Comparison of ENCODE assay signal across 8 cellular contexts in the genomic region with DNA sequence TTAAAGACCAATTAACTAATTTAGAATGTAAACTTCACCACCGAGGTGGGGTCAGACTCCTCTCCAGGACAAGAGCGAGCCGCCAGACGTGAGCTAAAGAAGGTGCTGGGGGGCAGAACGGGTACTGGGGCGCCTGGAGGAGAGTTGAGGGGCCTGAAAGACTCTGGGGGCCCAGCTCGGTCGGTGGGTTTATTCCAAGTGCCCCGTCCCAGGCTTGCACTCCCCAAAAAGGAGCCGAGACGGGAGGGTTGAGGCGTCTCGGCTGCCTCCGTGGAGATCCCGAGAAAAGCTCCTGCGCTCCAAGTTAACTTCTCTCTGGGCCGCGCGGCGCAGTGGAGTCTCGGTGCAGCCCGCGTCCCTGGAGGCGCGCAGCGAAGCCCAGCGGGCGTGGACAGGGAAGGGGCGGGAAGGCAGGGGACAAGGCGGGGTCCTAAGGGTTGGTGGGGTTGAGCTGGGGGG.
DNase-seq lines count a peak whose midpoint lies in the region; ATAC-seq, FAIRE-seq and TF ChIP-seq lines count a peak whose summit lies in the region.

No MANE protein-coding gene starts in this region.

- H3K9ac ChIP-seq in colonic mucosa (ENCODE audit: low read depth in 2 of 2, low read length in 2 of 2) (no peak overlapping the region), HepG2 (ENCODE audit: insufficient read depth, low read depth, low read length) (no peak overlapping the region)

- CTCF ChIA-PET in HepG2 (lab: Yijun Ruan, JAX; ENCODE audit: low intra/inter-chr PET ratio, low total read pairs), result no interaction called here

- BruUV-seq in HepG2 (replicated peaks; lab: Mats Ljungman, UMichigan), result no TSS peak

- no peaks in the 10 kb centered on the region for H3K36me3 Mint-ChIP-seq in activated T-cell treated with anti-CD3 and anti-CD28 coated beads, Interleukin-2, amount 50 U/mL, for 24 hours (ENCODE audit: low read depth)

- no peaks in the 10 kb centered on the region for H3K9me3 ChIP-seq in colonic mucosa
- H3K9me3 ChIP-seq in HepG2 (ENCODE audit: low read length), result no peaks in the 10 kb centered on the region
- H3K9me3 ChIP-seq in transverse colon, result no peaks in the 10 kb centered on the region

- intact Hi-C loops in colonic mucosa (cut with DNase I) (no loop called here), HepG2 (cut with micrococcal nuclease; ENCODE audit: unreplicated experiment) (no loop called here), transverse colon (cut with DNase I; ENCODE audit: low total_unique reads) (no loop called here)

- peak; percentile 30 for DNase-seq in activated T-cell treated with anti-CD3 and anti-CD28 coated beads, Interleukin-2, amount 50 U/mL, for 24 hours
- DNase-seq in activated T-cell treated with anti-CD3 and anti-CD28 coated beads for 4 hours (no peak), colonic mucosa (peak; percentile 19), HepG2 (ENCODE audit: low spot score) (no peak), transverse colon (peak; percentile 19), T1000 (lab: John Stamatoyannopoulos, UW) (no peak), H54 (ENCODE audit: insufficient read length, low spot score) (no peak)

- no peaks in the 10 kb centered on the region for H4K20me1 ChIP-seq in HepG2 (ENCODE audit: insufficient read depth, low read length)

- H3K9me3 Mint-ChIP-seq in activated T-cell treated with anti-CD3 and anti-CD28 coated beads, Interleukin-2, amount 50 U/mL, for 24 hours, result no peaks in the 10 kb centered on the region

- TF ChIP-seq RAD21 in HepG2 (CRISPR knock-in tag; IDR thresholded peaks at IDR 0.05), result no peak

- no peak for TF ChIP-seq CTCF in colonic mucosa (IDR thresholded peaks at IDR 0.05)
- no peak for TF ChIP-seq CTCF in HepG2 (CRISPR knock-in tag; IDR thresholded peaks at IDR 0.05)
- no peak for TF ChIP-seq CTCF in transverse colon (IDR thresholded peaks at IDR 0.05)

- TF ChIP-seq POLR2A in HepG2 (IDR thresholded peaks at IDR 0.05; ENCODE audit: insufficient read depth in 1 of 2, low read depth in 2 of 2, low read length in 2 of 2) (no peak), transverse colon (IDR thresholded peaks at IDR 0.05) (no peak), H54 (IDR thresholded peaks at IDR 0.05; ENCODE audit: low read depth, low read length) (no peak)

- no peaks in the 10 kb centered on the region for H3K27me3 ChIP-seq in colonic mucosa
- H3K27me3 ChIP-seq in HepG2 (ENCODE audit: control insufficient read depth in 1 of 2, insufficient read depth in 2 of 2, low read length in 2 of 2), result peaks cover 0 to 3% of the 10 kb centered on the region in 2 experiments; a peak in 2 of 5 replicates
- H3K27me3 ChIP-seq in transverse colon, result peaks cover 24% of the 10 kb centered on the region

- H3K36me3 ChIP-seq in colonic mucosa, result no peaks in the 10 kb centered on the region
- no peaks in the 10 kb centered on the region for H3K36me3 ChIP-seq in HepG2 (replicated peaks in 1 of 2; ENCODE audit: control insufficient read depth in 1 of 2, insufficient read depth in 2 of 2, low read length in 2 of 2)
- H3K36me3 ChIP-seq in transverse colon, result no peaks in the 10 kb centered on the region

- peaks cover 11% of the 10 kb centered on the region for H3K4me1 Mint-ChIP-seq in activated T-cell treated with anti-CD3 and anti-CD28 coated beads, Interleukin-2, amount 50 U/mL, for 24 hours (ENCODE audit: low read depth)

- H3K27ac Mint-ChIP-seq in activated T-cell treated with anti-CD3 and anti-CD28 coated beads, Interleukin-2, amount 50 U/mL, for 24 hours, result no peak overlapping the region

- H3K4me3 ChIP-seq in colonic mucosa, result peak overlapping the region; percentile 42
- no peak overlapping the region for H3K4me3 ChIP-seq in HepG2 (replicated peaks in 1 of 3; ENCODE audit: insufficient read depth in 1 of 3, low read depth in 2 of 3, low read length in 3 of 3)
- peak overlapping the region; percentile 27 to 67 (median 42) for H3K4me3 ChIP-seq in transverse colon

- peak; percentile 56 for ATAC-seq in HepG2
- no peak for ATAC-seq in HG03039 (IDR thresholded peaks at IDR 0.05; ENCODE audit: unreplicated experiment)

- H3K4me1 ChIP-seq in colonic mucosa (no peaks in the 10 kb centered on the region), HepG2 (ENCODE audit: insufficient read depth, low read length) (no peaks in the 10 kb centered on the region), transverse colon (peaks cover 0 to 16% (median 11%) of the 10 kb centered on the region in 4 donors)

- H3K79me2 ChIP-seq in HepG2 (ENCODE audit: insufficient read depth, low read length), result no peaks in the 10 kb centered on the region

- H3K27ac ChIP-seq in colonic mucosa, result no peak overlapping the region
- no peak overlapping the region for H3K27ac ChIP-seq in HepG2 (ENCODE audit: extremely low read length, insufficient read depth, low read length)
- H3K27ac ChIP-seq in transverse colon, result peak overlapping the region in 1 of 4 donors; percentile 40

- H2AFZ ChIP-seq in HepG2 (ENCODE audit: low read length), result no peak overlapping the region

- H3K4me2 ChIP-seq in HepG2 (ENCODE audit: low read depth, low read length), result peak overlapping the region; percentile 32; the same call in 1 of the 2 replicates

- FAIRE-seq in HepG2 (lab: Jason Lieb, UNC) (no peak), H54 (lab: Jason Lieb, UNC) (no peak)

- peaks cover 43% of the 10 kb centered on the region for H3K27me3 Mint-ChIP-seq in activated T-cell treated with anti-CD3 and anti-CD28 coated beads, Interleukin-2, amount 50 U/mL, for 24 hours

- in situ Hi-C loops in HepG2 (cut with HindIII; ENCODE audit: extremely low pct_ligation_motif_present, low pct_unique_long_range_greater_than_20kb), result no loop called here
- in situ Hi-C loops in transverse colon (cut with MboI; ENCODE audit: low pct_ligation_motif_present in 1 of 4, low pct_unique_long_range_greater_than_20kb in 1 of 4, low sequenced_read_pairs in 3 of 4), result no loop called here

- peak overlapping the region; percentile 64 for H3K4me3 Mint-ChIP-seq in activated T-cell treated with anti-CD3 and anti-CD28 coated beads, Interleukin-2, amount 50 U/mL, for 24 hours

- WGBS in HepG2 (ENCODE audit: low lambda C conversion rate), result 7% methylated on average over 26 of the region's 30 CpGs
- WGBS in transverse colon (ENCODE audit: low coverage in 1 of 2), 2 donors, result 4% methylated on average over 11 of the region's 30 CpGs; no CpG with 5 or more reads in 1 of the 2 donors

- TF ChIP-seq EP300 in HepG2 (IDR thresholded peaks at IDR 0.05; ENCODE audit: low read depth in 2 of 2, low read length in 2 of 2) (no peak), HepG2 (CRISPR knock-in tag; IDR thresholded peaks at IDR 0.05; ENCODE audit: borderline replicate concordance) (no peak), transverse colon (IDR thresholded peaks at IDR 0.05; ENCODE audit: low read depth) (no peak)

- POLR2A ChIA-PET in HepG2 (lab: Yijun Ruan, JAX), result no interaction called here

TF ChIP-seq in HepG2, 621 proteins besides CTCF, POLR2A, EP300 and RAD21 (continues in another document):
- TF ChIP-seq MYNN (CRISPR knock-in tag; IDR thresholded peaks at IDR 0.05; ENCODE audit: low read depth) (no peak), SMC3 (IDR thresholded peaks at IDR 0.05; ENCODE audit: low read length) (no peak), ZNF383 (CRISPR knock-in tag; IDR thresholded peaks at IDR 0.05; ENCODE audit: borderline replicate concordance) (no peak), KAT7 (CRISPR knock-in tag; IDR thresholded peaks at IDR 0.05; ENCODE audit: borderline replicate concordance) (no peak), ZNF205 (CRISPR knock-in tag; IDR thresholded peaks at IDR 0.05) (no peak), ZNF3 (CRISPR knock-in tag; IDR thresholded peaks at IDR 0.05) (no peak)
- TF ChIP-seq, protein P1, sequence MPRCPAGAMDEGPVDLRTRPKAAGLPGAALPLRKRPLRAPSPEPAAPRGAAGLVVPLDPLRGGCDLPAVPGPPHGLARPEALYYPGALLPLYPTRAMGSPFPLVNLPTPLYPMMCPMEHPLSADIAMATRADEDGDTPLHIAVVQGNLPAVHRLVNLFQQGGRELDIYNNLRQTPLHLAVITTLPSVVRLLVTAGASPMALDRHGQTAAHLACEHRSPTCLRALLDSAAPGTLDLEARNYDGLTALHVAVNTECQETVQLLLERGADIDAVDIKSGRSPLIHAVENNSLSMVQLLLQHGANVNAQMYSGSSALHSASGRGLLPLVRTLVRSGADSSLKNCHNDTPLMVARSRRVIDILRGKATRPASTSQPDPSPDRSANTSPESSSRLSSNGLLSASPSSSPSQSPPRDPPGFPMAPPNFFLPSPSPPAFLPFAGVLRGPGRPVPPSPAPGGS (CRISPR knock-in tag; IDR thresholded peaks at IDR 0.05), result no peak
- TF ChIP-seq, protein P2, sequence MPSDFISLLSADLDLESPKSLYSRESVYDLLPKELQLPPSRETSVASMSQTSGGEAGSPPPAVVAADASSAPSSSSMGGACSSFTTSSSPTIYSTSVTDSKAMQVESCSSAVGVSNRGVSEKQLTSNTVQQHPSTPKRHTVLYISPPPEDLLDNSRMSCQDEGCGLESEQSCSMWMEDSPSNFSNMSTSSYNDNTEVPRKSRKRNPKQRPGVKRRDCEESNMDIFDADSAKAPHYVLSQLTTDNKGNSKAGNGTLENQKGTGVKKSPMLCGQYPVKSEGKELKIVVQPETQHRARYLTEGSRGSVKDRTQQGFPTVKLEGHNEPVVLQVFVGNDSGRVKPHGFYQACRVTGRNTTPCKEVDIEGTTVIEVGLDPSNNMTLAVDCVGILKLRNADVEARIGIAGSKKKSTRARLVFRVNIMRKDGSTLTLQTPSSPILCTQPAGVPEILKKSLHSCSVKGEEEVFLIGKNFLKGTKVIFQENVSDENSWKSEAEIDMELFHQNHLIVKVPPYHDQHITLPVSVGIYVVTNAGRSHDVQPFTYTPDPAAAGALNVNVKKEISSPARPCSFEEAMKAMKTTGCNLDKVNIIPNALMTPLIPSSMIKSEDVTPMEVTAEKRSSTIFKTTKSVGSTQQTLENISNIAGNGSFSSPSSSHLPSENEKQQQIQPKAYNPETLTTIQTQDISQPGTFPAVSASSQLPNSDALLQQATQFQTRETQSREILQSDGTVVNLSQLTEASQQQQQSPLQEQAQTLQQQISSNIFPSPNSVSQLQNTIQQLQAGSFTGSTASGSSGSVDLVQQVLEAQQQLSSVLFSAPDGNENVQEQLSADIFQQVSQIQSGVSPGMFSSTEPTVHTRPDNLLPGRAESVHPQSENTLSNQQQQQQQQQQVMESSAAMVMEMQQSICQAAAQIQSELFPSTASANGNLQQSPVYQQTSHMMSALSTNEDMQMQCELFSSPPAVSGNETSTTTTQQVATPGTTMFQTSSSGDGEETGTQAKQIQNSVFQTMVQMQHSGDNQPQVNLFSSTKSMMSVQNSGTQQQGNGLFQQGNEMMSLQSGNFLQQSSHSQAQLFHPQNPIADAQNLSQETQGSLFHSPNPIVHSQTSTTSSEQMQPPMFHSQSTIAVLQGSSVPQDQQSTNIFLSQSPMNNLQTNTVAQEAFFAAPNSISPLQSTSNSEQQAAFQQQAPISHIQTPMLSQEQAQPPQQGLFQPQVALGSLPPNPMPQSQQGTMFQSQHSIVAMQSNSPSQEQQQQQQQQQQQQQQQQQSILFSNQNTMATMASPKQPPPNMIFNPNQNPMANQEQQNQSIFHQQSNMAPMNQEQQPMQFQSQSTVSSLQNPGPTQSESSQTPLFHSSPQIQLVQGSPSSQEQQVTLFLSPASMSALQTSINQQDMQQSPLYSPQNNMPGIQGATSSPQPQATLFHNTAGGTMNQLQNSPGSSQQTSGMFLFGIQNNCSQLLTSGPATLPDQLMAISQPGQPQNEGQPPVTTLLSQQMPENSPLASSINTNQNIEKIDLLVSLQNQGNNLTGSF (CRISPR knock-in tag; IDR thresholded peaks at IDR 0.05), result no peak

Comparison
In these comparisons a context has a peak if more than half of its experiments do, and no peak if none do; other contexts are left out.
1. DNase-seq: peak in activated T-cell treated with anti-CD3 and anti-CD28 coated beads, Interleukin-2, amount 50 U/mL, for 24 hours (single experiment), colonic mucosa (single experiment) and transverse colon (single experiment); none in activated T-cell treated with anti-CD3 and anti-CD28 coated beads for 4 hours (single experiment), HepG2 (single experiment), T1000 (single experiment) and H54 (single experiment).
2. H3K4me3 ChIP-seq: peak in colonic mucosa (single experiment) and transverse colon (4 of 4); none in HepG2 (0 of 3).